Comparison of ENCODE assay signal across 24 cellular contexts in the genomic region with DNA sequence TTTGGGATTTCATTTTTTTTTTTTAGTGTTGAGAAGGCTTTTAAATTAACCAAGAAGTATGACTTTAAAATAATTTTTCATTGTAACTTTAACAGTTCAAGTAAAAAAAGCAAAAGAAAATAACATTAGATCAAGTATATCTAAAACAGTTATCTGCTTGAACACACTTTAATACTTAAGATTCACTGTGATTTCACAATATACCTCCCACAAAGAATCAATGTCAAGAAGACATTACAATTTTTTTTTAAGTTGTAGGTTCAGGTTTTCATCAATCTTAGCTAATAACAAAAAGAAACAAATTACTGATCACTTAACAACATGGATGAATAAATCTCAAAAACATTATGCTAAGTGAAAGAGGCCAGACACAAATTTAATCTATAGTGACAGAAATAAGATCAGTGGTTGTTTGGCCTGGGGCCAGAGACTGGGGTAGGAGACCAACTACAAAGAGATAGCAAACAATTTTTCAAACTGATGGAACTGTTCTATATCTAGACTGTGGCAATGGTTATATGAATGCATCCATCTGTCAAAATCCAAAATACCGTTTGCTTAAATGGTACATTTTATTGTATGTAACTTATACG.
DNase-seq lines count a peak whose midpoint lies in the region; TF ChIP-seq lines count a peak whose summit lies in the region.
"Had no signal": no experiment of that assay in that cellular context is flagged by ENCODE, and none has a peak within 500 bp of the region (broad histone marks: within the 10 kb centered on the region; RNA-seq: fewer than 3 reads in every experiment).

No MANE protein-coding gene starts in this region.

- H3K27ac Mint-ChIP-seq in osteocyte (ENCODE audit: unreplicated experiment): peak overlapping the region; percentile 29
- H3K27ac Mint-ChIP-seq: activated CD4-positive, alpha-beta T cell treated with anti-CD3 and anti-CD28 coated beads, Interleukin-2, amount 10 ng/mL, durations not matched to agents 24 days and 14 days; activated naive CD8-positive, alpha-beta T cell treated with anti-CD3 and anti-CD28 coated beads, Interleukin-2, amount 10 ng/mL, durations not matched to agents 7 days and 5 days; activated T-helper 1 cell treated with anti-CD3 and anti-CD28 coated beads, Interleukin-12 subunit alpha, Interleukin-12 subunit beta, Interleukin-2, Interleukin-4 antibody, amounts not matched to agents 30 ng/mL and 10 ng/mL and 1 ng/mL, durations not matched to agents 14 hours and 24 hours and 36 hours; effector memory CD8-positive, alpha-beta T cell; T-cell had no signal

- H3K4me3 Mint-ChIP-seq in osteocyte (ENCODE audit: unreplicated experiment): no peak overlapping the region
- H3K4me3 Mint-ChIP-seq: activated CD4-positive, alpha-beta T cell treated with anti-CD3 and anti-CD28 coated beads, Interleukin-2, amount 10 ng/mL, durations not matched to agents 24 days and 14 days; activated naive CD8-positive, alpha-beta T cell treated with anti-CD3 and anti-CD28 coated beads, Interleukin-2, amount 10 ng/mL, durations not matched to agents 7 days and 5 days; activated T-helper 1 cell treated with anti-CD3 and anti-CD28 coated beads, Interleukin-12 subunit alpha, Interleukin-12 subunit beta, Interleukin-2, Interleukin-4 antibody, amounts not matched to agents 30 ng/mL and 10 ng/mL and 1 ng/mL, durations not matched to agents 14 hours and 24 hours and 36 hours; effector memory CD8-positive, alpha-beta T cell; T-cell had no signal

- H3K4me1 ChIP-seq in osteoblast (ENCODE audit: insufficient read depth, low read length): no peaks in the 10 kb centered on the region
- H3K4me1 ChIP-seq: upper lobe of left lung had no signal

- H3K4me1 Mint-ChIP-seq in osteocyte (ENCODE audit: unreplicated experiment): peaks cover 7% of the 10 kb centered on the region
- H3K4me1 Mint-ChIP-seq: activated CD4-positive, alpha-beta T cell treated with anti-CD3 and anti-CD28 coated beads, Interleukin-2, amount 10 ng/mL, durations not matched to agents 24 days and 14 days; T-cell had no signal

- no peak overlapping the region for H3K4me3 ChIP-seq in osteoblast (ENCODE audit: insufficient read depth, low read length)
- H3K4me3 ChIP-seq: esophagus squamous epithelium, upper lobe of left lung had no signal

- no peak overlapping the region for H3K27ac ChIP-seq in osteoblast (ENCODE audit: low read depth, low read length)
- H3K27ac ChIP-seq: 22Rv1, esophagus squamous epithelium, upper lobe of left lung had no signal

- H3K36me3 Mint-ChIP-seq in osteocyte (ENCODE audit: unreplicated experiment): peaks cover 65% of the 10 kb centered on the region

- H2AFZ ChIP-seq in osteoblast (ENCODE audit: low read length): no peak overlapping the region

- no peak overlapping the region for H3K4me2 ChIP-seq in osteoblast (ENCODE audit: insufficient read depth, low read length)

- H4K20me1 ChIP-seq in osteoblast (ENCODE audit: insufficient read depth, low read length): no peaks in the 10 kb centered on the region

- H3K27me3 ChIP-seq in osteoblast (ENCODE audit: insufficient read depth, low read length): no peaks in the 10 kb centered on the region
- H3K27me3 ChIP-seq: esophagus squamous epithelium, upper lobe of left lung had no signal

- no peaks in the 10 kb centered on the region for H3K9me3 ChIP-seq in osteoblast (ENCODE audit: low read depth, low read length)
- H3K9me3 ChIP-seq: esophagus squamous epithelium, upper lobe of left lung had no signal

- no peaks in the 10 kb centered on the region for H3K79me2 ChIP-seq in osteoblast (ENCODE audit: insufficient read depth, low read length)

- DNase-seq in NCI-H2171 treated with DMSO at 0.1 percent for 48 hours (lab: John Stamatoyannopoulos, UW): peak; percentile 21
- DNase-seq in NCI-H2171 (lab: John Stamatoyannopoulos, UW): no peak
- peak; percentile 89 for DNase-seq in SK-N-DZ (ENCODE audit: low spot score)
- DNase-seq in erythroblast (lab: John Stamatoyannopoulos, UW): peak; percentile 33 to 67
- no peak for DNase-seq in osteocyte (ENCODE audit: extremely low spot score, unreplicated experiment)
- DNase-seq in DMS153 (lab: John Stamatoyannopoulos, UW): no peak
- DNase-seq in osteoblast (ENCODE audit: insufficient read length, low spot score, missing footprints): no peak
- DNase-seq in activated gamma-delta T cell treated with Interleukin-2 at 50 U/mL for 16 hours: no peak
- DNase-seq: activated CD4-positive, alpha-beta T cell treated with anti-CD3 and anti-CD28 coated beads, Interleukin-2, amount 10 ng/mL, durations not matched to agents 24 days and 14 days; activated naive CD8-positive, alpha-beta T cell treated with anti-CD3 and anti-CD28 coated beads, Interleukin-2, amount 10 ng/mL, durations not matched to agents 7 days and 5 days; AML-193; DND-41; effector memory CD8-positive, alpha-beta T cell; esophagus squamous epithelium; GOT3; mammary epithelial cell; MM.1S; NCI-H1436; NCI-H526 treated with DMSO at 0.1 percent for 48 hours; stimulated activated CD4-positive, alpha-beta T cell treated with anti-CD3 and anti-CD28 coated beads, Interleukin-15, amount 100 ng/mL, for 24 hours; T-cell; upper lobe of left lung had no signal

- no peak for TF ChIP-seq CTCF in osteocyte (IDR thresholded peaks at IDR 0.05)
- TF ChIP-seq CTCF in osteoblast (IDR thresholded peaks at IDR 0.05; ENCODE audit: extremely low read depth, low read depth, low read length): no peak

- no peaks in the 10 kb centered on the region for H3K9me3 Mint-ChIP-seq in osteocyte (ENCODE audit: unreplicated experiment)
- H3K9me3 Mint-ChIP-seq: activated CD4-positive, alpha-beta T cell treated with anti-CD3 and anti-CD28 coated beads, Interleukin-2, amount 10 ng/mL, durations not matched to agents 24 days and 14 days; activated T-helper 1 cell treated with anti-CD3 and anti-CD28 coated beads, Interleukin-12 subunit alpha, Interleukin-12 subunit beta, Interleukin-2, Interleukin-4 antibody, amounts not matched to agents 30 ng/mL and 10 ng/mL and 1 ng/mL, durations not matched to agents 14 hours and 24 hours and 36 hours; effector memory CD8-positive, alpha-beta T cell; T-cell had no signal

- H3K27me3 Mint-ChIP-seq in osteocyte (ENCODE audit: unreplicated experiment): no peaks in the 10 kb centered on the region
- H3K27me3 Mint-ChIP-seq: activated CD4-positive, alpha-beta T cell treated with anti-CD3 and anti-CD28 coated beads, Interleukin-2, amount 10 ng/mL, durations not matched to agents 24 days and 14 days; effector memory CD8-positive, alpha-beta T cell; T-cell had no signal

- peaks cover 25% of the 10 kb centered on the region for H3K36me3 ChIP-seq in osteoblast (ENCODE audit: insufficient read depth, low read length)

- no peak for TF ChIP-seq POLR2A in erythroblast (IDR thresholded peaks at IDR 0.05; ENCODE audit: low read length)

Comparison
In these comparisons a context has a peak if more than half of its experiments do, and no peak if none do; other contexts are left out.
1. DNase-seq: peak in NCI-H2171 treated with DMSO at 0.1 percent for 48 hours (single experiment), SK-N-DZ (single experiment) and erythroblast (2 of 2); none in NCI-H2171 (single experiment), osteocyte (single experiment), DMS153 (single experiment), osteoblast (single experiment) and activated gamma-delta T cell treated with Interleukin-2 at 50 U/mL for 16 hours (single experiment).